Comparison of ENCODE assay signal across 10 cellular contexts in the genomic region with DNA sequence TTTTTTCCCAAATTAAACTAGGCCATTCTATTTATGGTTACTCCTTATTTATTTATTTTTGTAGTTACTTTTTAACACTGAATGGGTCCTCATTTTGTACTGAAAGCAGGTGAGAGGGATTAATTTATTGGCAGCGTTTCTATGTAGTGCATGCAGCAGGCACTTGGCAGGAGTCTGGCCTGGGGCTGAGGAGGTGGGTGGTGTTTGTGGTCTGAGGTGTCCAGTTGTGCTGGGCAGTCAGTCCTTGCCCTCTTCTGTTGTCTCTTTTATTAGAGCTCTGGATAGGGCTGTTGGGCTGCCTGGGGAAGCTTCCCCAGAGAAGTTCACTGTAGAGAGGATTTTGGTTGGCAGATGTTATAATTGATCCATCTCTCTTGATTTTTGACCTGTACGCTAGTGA. TPM values are rescaled to one million over a fixed set of nuclear protein-coding genes. Genes with fewer than 3 reads are reported as not detected.
A peak's percentile ranks its signal among the peaks of the same experiment; 100 is the strongest.
DNase-seq lines count a peak whose midpoint lies in the region; ATAC-seq, FAIRE-seq and TF ChIP-seq lines count a peak whose summit lies in the region.
"Had no signal": no experiment of that assay in that cellular context is flagged by ENCODE, and none has a peak within 500 bp of the region (broad histone marks: within the 10 kb centered on the region; RNA-seq: fewer than 3 reads in every experiment).

No MANE protein-coding gene starts in this region.

- H3K4me2 ChIP-seq in keratinocyte (ENCODE audit: control insufficient read depth, extremely low read depth, insufficient read depth, low read depth, low read length), result peak overlapping the region; percentile 35

- TF ChIP-seq CTCF in keratinocyte (optimal IDR thresholded peaks at IDR 0.05 in 1 of 3, IDR thresholded peaks at IDR 0.05 in 1 of 3, conservative IDR thresholded peaks at IDR 0.05 in 1 of 3; ENCODE audit: extremely low read depth in 1 of 3, insufficient read depth in 2 of 3, low read length in 3 of 3), result no peak
- TF ChIP-seq CTCF in stomach (IDR thresholded peaks at IDR 0.05), result no peak

- no peak overlapping the region for H3K4me3 ChIP-seq in SK-N-MC
- H3K4me3 ChIP-seq in keratinocyte (ENCODE audit: control insufficient read depth in 2 of 3, extremely low read depth in 1 of 3, insufficient read depth in 2 of 3, low read depth in 1 of 3, low read length in 3 of 3), result no peak overlapping the region
- no peak overlapping the region for H3K4me3 ChIP-seq in stomach

- dilution Hi-C loops in keratinocyte (cut with MboI; ENCODE audit: extremely low pct_ligation_motif_present, low sequenced_read_pairs), result no loop called here

- H3K36me3 ChIP-seq in SK-N-MC (ENCODE audit: insufficient read depth, low read length), result peaks cover 34% of the 10 kb centered on the region
- H3K36me3 ChIP-seq in keratinocyte (ENCODE audit: control insufficient read depth in 2 of 2, extremely low read depth in 1 of 2, insufficient read depth in 2 of 2, low read length in 2 of 2), result peaks cover 12 to 20% of the 10 kb centered on the region in 2 experiments
- peaks cover 1 to 38% (median 24%) of the 10 kb centered on the region in 4 donors for H3K36me3 ChIP-seq in stomach

- TF ChIP-seq POLR2A in stomach (IDR thresholded peaks at IDR 0.05), result no peak

- intact Hi-C loops in stomach (cut with DNase I; ENCODE audit: low total_unique reads), result loop anchor here (10.0 kb wide), 1 partner anchor 49 kb away; no protein-coding TSS in a partner anchor

- H3K27me3 ChIP-seq in keratinocyte (ENCODE audit: control insufficient read depth, extremely low read depth, insufficient read depth, low read length), result no peaks in the 10 kb centered on the region
- no peaks in the 10 kb centered on the region for H3K27me3 ChIP-seq in stomach

- H3K9me1 ChIP-seq in keratinocyte (ENCODE audit: control insufficient read depth, extremely low read depth, insufficient read depth, low read length), result peaks cover 4% of the 10 kb centered on the region

- 39 to 61% (median 46%) methylated on average over 2 of the region's 2 CpGs for WGBS in stomach, 5 donors

- peak; percentile 43 for DNase-seq in NCI-H1092 treated with DMSO at 0.1 percent for 48 hours (lab: John Stamatoyannopoulos, UW)
- no peak for DNase-seq in NCI-H1092 (lab: John Stamatoyannopoulos, UW)
- no peak for DNase-seq in SK-N-MC (ENCODE audit: low read depth, low spot score)
- no peak for DNase-seq in keratinocyte (ENCODE audit: low read depth, low spot score)
- DNase-seq in stomach, result no peak
- no peak for DNase-seq in HuH-7.5 (ENCODE audit: low spot score)
- DNase-seq: 8988T; activated T-cell treated with anti-CD3 and anti-CD28 coated beads, Interleukin-2, amount 50 U/mL, for 1 hour had no signal

- ATAC-seq in GM21526 (IDR thresholded peaks at IDR 0.05; ENCODE audit: low FRiP score, unreplicated experiment) (no peak), HG02973 (IDR thresholded peaks at IDR 0.05; ENCODE audit: unreplicated experiment) (no peak)

- H3K9me3 ChIP-seq in SK-N-MC (ENCODE audit: low read depth, low read length) (no peaks in the 10 kb centered on the region), keratinocyte (ENCODE audit: control insufficient read depth, low read depth, low read length) (no peaks in the 10 kb centered on the region), stomach (no peaks in the 10 kb centered on the region)

- FAIRE-seq in keratinocyte (lab: Jason Lieb, UNC), result no peak

- H3K4me1 ChIP-seq in keratinocyte (ENCODE audit: control insufficient read depth, extremely low read depth, insufficient read depth, low read length) (peaks cover 12% of the 10 kb centered on the region), stomach (peaks cover 42 to 89% (median 64%) of the 10 kb centered on the region in 4 donors)

- peaks cover 91% of the 10 kb centered on the region for H3K79me2 ChIP-seq in keratinocyte (ENCODE audit: control insufficient read depth, insufficient read depth, low read length)

- H4K20me1 ChIP-seq in keratinocyte (ENCODE audit: control insufficient read depth, extremely low read depth, insufficient read depth, low read length), result peaks cover 3% of the 10 kb centered on the region

- H3K9ac ChIP-seq in SK-N-MC (ENCODE audit: insufficient read length) (no peak overlapping the region), keratinocyte (ENCODE audit: control insufficient read depth, extremely low read depth, insufficient read depth, low read length) (no peak overlapping the region)

- H3K27ac ChIP-seq in SK-N-MC (peak overlapping the region; percentile 26; the same call in 1 of the 2 replicates), keratinocyte (ENCODE audit: control insufficient read depth, insufficient read depth, low read length) (no peak overlapping the region), stomach (peak overlapping the region in 4 of 5 donors; percentile 36 to 65 (median 57))

- TF ChIP-seq EP300 in stomach (IDR thresholded peaks at IDR 0.05), result no peak

- no peak overlapping the region for H2AFZ ChIP-seq in keratinocyte (ENCODE audit: control insufficient read depth, low read length)

RNA-seq across cellular contexts. Expression of a gene that starts 12.7 kb away (rescaled TPM):
- polyA plus RNA-seq in keratinocyte (20.1 to 44.6 TPM (median 35.6 TPM) in 3 replicates), stomach (10 to 100 TPM; 17.0 to 39.5 (median 30.2) TPM)
- polyA plus RNA-seq in keratinocyte (2011; ENCODE audit: low read depth), result 114 TPM
- 38.6 and 56.2 TPM in 2 replicates for polyA plus RNA-seq in keratinocyte (2011; cell fraction: cytosol; rRNA removed)
- polyA plus RNA-seq in keratinocyte (2011; cell fraction: nucleus; rRNA removed), result 55.1 and 64.2 TPM in 2 replicates
- 40.0 and 57.5 TPM in 2 replicates for polyA plus RNA-seq in keratinocyte (2012; ENCODE audit: low replicate concordance)
- 32.6 to 43.9 TPM (median 43.7 TPM) in 3 replicates for polyA minus RNA-seq in keratinocyte
- polyA minus RNA-seq in keratinocyte (2011; cell fraction: cytosol; rRNA and poly(A)+ RNA removed), result 58.9 TPM
- polyA minus RNA-seq in keratinocyte (2011; cell fraction: nucleus; rRNA and poly(A)+ RNA removed), result 34.9 and 68.3 TPM in 2 replicates
- total RNA-seq in stomach, result 100 to 1,000 TPM in 1 of 5 donors, 10 to 100 TPM in 3, 1 to 10 TPM in 1; 3.2 to 106 (median 60.1) TPM
